ENCODE assay signal across 1 cellular context in genomic region chr21:36882776-36883175, GRCh38.
TF ChIP-seq lines count a peak whose summit lies in the region.

No MANE protein-coding gene starts in this region.

TF ChIP-seq in IMR-90, 13 proteins besides CTCF, POLR2A, EP300 and RAD21 (continued from another document):
- TF ChIP-seq, protein P1, sequence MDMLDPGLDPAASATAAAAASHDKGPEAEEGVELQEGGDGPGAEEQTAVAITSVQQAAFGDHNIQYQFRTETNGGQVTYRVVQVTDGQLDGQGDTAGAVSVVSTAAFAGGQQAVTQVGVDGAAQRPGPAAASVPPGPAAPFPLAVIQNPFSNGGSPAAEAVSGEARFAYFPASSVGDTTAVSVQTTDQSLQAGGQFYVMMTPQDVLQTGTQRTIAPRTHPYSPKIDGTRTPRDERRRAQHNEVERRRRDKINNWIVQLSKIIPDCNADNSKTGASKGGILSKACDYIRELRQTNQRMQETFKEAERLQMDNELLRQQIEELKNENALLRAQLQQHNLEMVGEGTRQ (IDR thresholded peaks at IDR 0.05; ENCODE audit: low read depth, low read length), result no peak
